ENCODE assay signal across 11 cellular contexts in the genomic region with DNA sequence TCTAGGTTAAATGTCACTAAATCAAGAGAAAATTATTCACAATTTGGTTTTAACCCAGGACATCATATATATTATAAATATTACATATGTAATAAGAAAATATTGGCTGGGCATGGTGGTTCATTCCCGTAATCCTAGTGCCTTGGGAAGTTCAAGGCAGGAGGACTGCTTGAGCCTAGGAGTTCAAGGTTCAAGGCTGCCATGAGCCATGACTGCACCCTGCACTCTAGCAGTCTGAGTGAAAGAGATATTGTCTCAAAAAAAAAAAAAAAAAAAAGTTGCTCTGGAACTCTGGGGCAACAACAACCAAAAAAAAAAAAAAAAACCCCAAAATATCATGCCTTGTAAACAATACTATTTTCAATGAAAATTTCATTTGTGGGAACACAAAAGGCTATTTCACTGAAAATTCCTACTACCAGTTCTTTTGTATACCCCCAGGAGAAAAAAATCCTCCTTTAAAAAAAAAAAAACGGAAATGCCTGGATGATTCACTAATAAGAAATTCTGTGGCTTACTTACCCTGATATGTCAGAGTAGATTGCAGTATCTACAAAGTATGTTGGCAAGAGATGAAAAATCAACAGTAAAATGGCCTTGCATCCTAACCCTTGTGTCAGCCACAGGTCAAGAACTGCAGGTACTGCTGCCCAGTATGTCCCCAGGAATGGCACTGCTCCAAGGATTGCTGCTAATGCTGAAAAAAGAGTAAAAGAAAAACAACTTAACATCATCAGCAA. TPM values are rescaled to one million over a fixed set of nuclear protein-coding genes. Genes with fewer than 3 reads are reported as not detected.
DNase-seq lines count a peak whose midpoint lies in the region; ATAC-seq, FAIRE-seq and TF ChIP-seq lines count a peak whose summit lies in the region.
"Had no signal": no experiment of that assay in that cellular context is flagged by ENCODE, and none has a peak within 500 bp of the region (broad histone marks: within the 10 kb centered on the region; RNA-seq: fewer than 3 reads in every experiment).

No MANE protein-coding gene starts in this region.

- peak overlapping the region; percentile 17 for H3K27ac ChIP-seq in upper lobe of right lung

- POLR2A ChIA-PET in MCF 10A (lab: Yijun Ruan, JAX), result interaction anchor here (0.7 to 1.0 kb wide), 4 partner anchors 23 to 280 kb away, joined by 3 to 4 read pairs (median 3); no protein-coding TSS in a partner anchor

- TF ChIP-seq CTCF in MCF 10A (IDR thresholded peaks at IDR 0.05; ENCODE audit: unreplicated experiment) (no peak), upper lobe of right lung (IDR thresholded peaks at IDR 0.05) (no peak)

- no peak overlapping the region for H3K4me3 Mint-ChIP-seq in MCF 10A (ENCODE audit: unreplicated experiment)
- H3K4me3 Mint-ChIP-seq: activated CD8-positive, alpha-beta T cell treated with anti-CD3 and anti-CD28 coated beads, Interleukin-2, amount 10 ng/mL, durations not matched to agents 7 days and 5 days had no signal

- no peaks in the 10 kb centered on the region for H3K27me3 ChIP-seq in upper lobe of right lung

- peak overlapping the region; percentile 78 for H3K27ac Mint-ChIP-seq in MCF 10A (ENCODE audit: low read depth, unreplicated experiment)
- H3K27ac Mint-ChIP-seq: activated CD8-positive, alpha-beta T cell treated with anti-CD3 and anti-CD28 coated beads, Interleukin-2, amount 10 ng/mL, durations not matched to agents 7 days and 5 days had no signal

- no peak overlapping the region for H3K4me3 ChIP-seq in upper lobe of right lung

- intact Hi-C loops in MCF 10A (cut with micrococcal nuclease) (no loop called here), upper lobe of right lung (cut with DNase I) (no loop called here)

- H3K27me3 Mint-ChIP-seq in MCF 10A (ENCODE audit: insufficient read depth, unreplicated experiment), result no peaks in the 10 kb centered on the region

- DNase-seq in LoVo (ENCODE audit: low spot score) (peak; percentile 63), MCF 10A (ENCODE audit: unreplicated experiment) (peak; percentile 69), left lobe of liver (ENCODE audit: low spot score) (peak; percentile 84), upper lobe of right lung (no peak), KG1 (lab: John Stamatoyannopoulos, UW) (no peak), frontal cortex (ENCODE audit: low spot score in 2 of 2) (no peak)
- DNase-seq: activated CD8-positive, alpha-beta T cell treated with anti-CD3 and anti-CD28 coated beads, Interleukin-2, amount 10 ng/mL, durations not matched to agents 7 days and 5 days; erythroblast; NCI-H446 treated with DMSO at 0.1 percent for 48 hours had no signal

- no peaks in the 10 kb centered on the region for H3K9me3 ChIP-seq in upper lobe of right lung

- FAIRE-seq in frontal cortex (lab: Jason Lieb, UNC), result no peak
- FAIRE-seq: GM18507 had no signal

- CTCF ChIA-PET in MCF 10A (lab: Yijun Ruan, JAX), result interaction anchor here (0.6 to 1.1 kb wide), 2 partner anchors 12 to 33 kb away, joined by 3 to 5 read pairs; no protein-coding TSS in a partner anchor

- no peaks in the 10 kb centered on the region for H3K9me3 Mint-ChIP-seq in MCF 10A (ENCODE audit: unreplicated experiment)

- ATAC-seq in left lobe of liver (peak; percentile 96), upper lobe of right lung (peak; percentile 88), GM19452 (IDR thresholded peaks at IDR 0.05; ENCODE audit: unreplicated experiment) (no peak)
- ATAC-seq: activated CD8-positive, alpha-beta T cell treated with anti-CD3 and anti-CD28 coated beads, Interleukin-2, amount 10 ng/mL, durations not matched to agents 7 days and 5 days had no signal

- BruUV-seq in MCF 10A (replicated peaks; lab: Mats Ljungman, UMichigan), result no TSS peak

- peaks cover 65% of the 10 kb centered on the region for H3K36me3 Mint-ChIP-seq in MCF 10A (ENCODE audit: insufficient read depth, unreplicated experiment)

- peaks cover 25% of the 10 kb centered on the region for H3K4me1 ChIP-seq in upper lobe of right lung

- peaks cover 44% of the 10 kb centered on the region for H3K36me3 ChIP-seq in upper lobe of right lung

- peaks cover 45% of the 10 kb centered on the region for H3K4me1 Mint-ChIP-seq in MCF 10A (ENCODE audit: insufficient read depth, unreplicated experiment)

RNA-seq across cellular contexts. Expression of a gene that starts 22.6 kb away (rescaled TPM):
- 48.6 and 85.6 TPM in 2 replicates for total RNA-seq in MCF 10A (2022)
- 11.0 TPM for total RNA-seq in left lobe of liver
- 69.4 TPM for total RNA-seq in upper lobe of right lung
- 7.3 TPM for total RNA-seq in frontal cortex

Comparison
In these comparisons a context has a peak if more than half of its experiments do, and no peak if none do; other contexts are left out.
1. DNase-seq: peak in LoVo (single experiment), MCF 10A (single experiment) and left lobe of liver (single experiment); none in upper lobe of right lung (single experiment), KG1 (single experiment) and frontal cortex (0 of 2).